ENCODE assay signal across 19 cellular contexts in genomic region chr1:184380468-184380867, GRCh38.
"Had no signal": no experiment of that assay in that cellular context is flagged by ENCODE, and none has a peak within 500 bp of the region (broad histone marks: within the 10 kb centered on the region; RNA-seq: fewer than 3 reads in every experiment).

No MANE protein-coding gene starts in this region.

- H3K36me3 Mint-ChIP-seq: activated CD4-positive, alpha-beta memory T cell treated with anti-CD3 and anti-CD28 coated beads for 36 hours; activated naive CD4-positive, alpha-beta T cell treated with anti-CD3 and anti-CD28 coated beads, Interleukin-2, amount 50 U/mL, for 24 hours; stimulated activated naive B cell treated with anti-CD40 and anti-IgM and Interleukin-4, amounts not matched to agents 10 μg/mL and 1 μg/mL and 100 μg/mL, for 72 hours had no signal

- H3K4me3 ChIP-seq: gastrocnemius medialis, left ventricle myocardium inferior, smooth muscle cell, thyroid gland had no signal

- H3K9me3 Mint-ChIP-seq: activated CD4-positive, alpha-beta memory T cell treated with anti-CD3 and anti-CD28 coated beads for 36 hours; activated naive CD4-positive, alpha-beta T cell treated with anti-CD3 and anti-CD28 coated beads, Interleukin-2, amount 50 U/mL, for 24 hours; activated T-cell treated with anti-CD3 and anti-CD28 coated beads, Interleukin-2, amount 50 U/mL, for 4 hours; naive B cell; stimulated activated naive B cell treated with anti-CD40 and anti-IgM and Interleukin-4, amounts not matched to agents 10 μg/mL and 1 μg/mL and 100 μg/mL, for 72 hours had no signal

- H3K4me1 Mint-ChIP-seq: activated naive CD4-positive, alpha-beta T cell treated with anti-CD3 and anti-CD28 coated beads, Interleukin-2, amount 50 U/mL, for 24 hours had no signal

- H3K4me1 ChIP-seq: left ventricle myocardium inferior, thyroid gland had no signal

- DNase-seq: activated CD4-positive, alpha-beta memory T cell treated with anti-CD3 and anti-CD28 coated beads for 36 hours; activated CD4-positive, CD25-positive, alpha-beta regulatory T cell treated with anti-CD3 and anti-CD28 coated beads, Interleukin-2, amount 50 U/mL, for 72 hours; activated CD8-positive, alpha-beta memory T cell treated with anti-CD3 and anti-CD28 coated beads, Interleukin-2, amount 50 U/mL, for 4 hours; activated T-cell treated with anti-CD3 and anti-CD28 coated beads, Interleukin-2, amount 50 U/mL, for 4 hours; effector CD4-positive, alpha-beta T cell; gastrocnemius medialis; head of caudate nucleus; kidney; left ventricle myocardium inferior; mammary epithelial cell; naive B cell; stimulated activated CD4-positive, alpha-beta T cell treated with anti-CD3 and anti-CD28 coated beads, Interleukin-4, amount 100 ng/mL, for 4 hours; stimulated activated naive B cell treated with anti-CD40 and anti-IgM and Interleukin-4, amounts not matched to agents 10 μg/mL and 1 μg/mL and 100 μg/mL, for 72 hours; thyroid gland had no signal

- H3K4me3 Mint-ChIP-seq: activated CD4-positive, alpha-beta memory T cell treated with anti-CD3 and anti-CD28 coated beads for 36 hours; activated naive CD4-positive, alpha-beta T cell treated with anti-CD3 and anti-CD28 coated beads, Interleukin-2, amount 50 U/mL, for 24 hours; activated T-cell treated with anti-CD3 and anti-CD28 coated beads, Interleukin-2, amount 50 U/mL, for 4 hours; naive B cell; stimulated activated naive B cell treated with anti-CD40 and anti-IgM and Interleukin-4, amounts not matched to agents 10 μg/mL and 1 μg/mL and 100 μg/mL, for 72 hours had no signal

- H3K27ac ChIP-seq: gastrocnemius medialis, left ventricle myocardium inferior, thyroid gland, VCaP had no signal

- H3K9me3 ChIP-seq: gastrocnemius medialis, left ventricle myocardium inferior, thyroid gland had no signal

- H3K27me3 ChIP-seq: gastrocnemius medialis, thyroid gland had no signal

- H3K27ac Mint-ChIP-seq: activated CD4-positive, alpha-beta memory T cell treated with anti-CD3 and anti-CD28 coated beads for 36 hours; activated naive CD4-positive, alpha-beta T cell treated with anti-CD3 and anti-CD28 coated beads, Interleukin-2, amount 50 U/mL, for 24 hours; stimulated activated naive B cell treated with anti-CD40 and anti-IgM and Interleukin-4, amounts not matched to agents 10 μg/mL and 1 μg/mL and 100 μg/mL, for 72 hours had no signal

- ATAC-seq: activated T-cell treated with anti-CD3 and anti-CD28 coated beads, Interleukin-2, amount 50 U/mL, for 4 hours; esophagus mucosa; gastrocnemius medialis; sciatic nerve; stimulated activated naive B cell treated with anti-CD40 and anti-IgM and Interleukin-4, amounts not matched to agents 10 μg/mL and 1 μg/mL and 100 μg/mL, for 72 hours had no signal

- H3K36me3 ChIP-seq: gastrocnemius medialis, left ventricle myocardium inferior, thyroid gland had no signal
